1 cellular context compared by ENCODE assay signal in the genomic region with DNA sequence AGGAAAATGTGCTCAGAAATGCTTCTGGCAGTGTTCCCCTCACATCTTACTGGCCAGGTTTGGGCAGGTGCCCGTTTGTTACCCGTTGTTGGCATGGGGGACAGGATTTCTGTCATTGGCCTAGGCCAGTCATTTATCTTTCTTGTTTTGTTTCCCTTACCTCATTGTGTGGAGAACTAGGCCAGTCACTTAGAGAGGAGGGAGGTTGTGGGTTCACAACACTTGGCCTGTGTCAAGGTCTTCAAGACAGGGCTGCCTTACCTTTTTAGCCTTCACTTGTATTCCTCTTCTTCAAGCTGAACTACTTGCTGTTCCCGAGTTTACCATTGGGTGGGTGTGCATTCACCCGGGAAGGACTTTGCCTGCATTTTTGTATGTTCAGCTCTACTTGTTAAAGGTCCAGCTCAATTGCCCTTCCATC.
TF ChIP-seq lines count a peak whose summit lies in the region.

No MANE protein-coding gene starts in this region.

TF ChIP-seq in GM23338, 12 proteins besides CTCF, POLR2A, EP300 and RAD21 (continued from another document):
- TF ChIP-seq REST (IDR thresholded peaks at IDR 0.05; ENCODE audit: unreplicated experiment): no peak
